In the genomic region with DNA sequence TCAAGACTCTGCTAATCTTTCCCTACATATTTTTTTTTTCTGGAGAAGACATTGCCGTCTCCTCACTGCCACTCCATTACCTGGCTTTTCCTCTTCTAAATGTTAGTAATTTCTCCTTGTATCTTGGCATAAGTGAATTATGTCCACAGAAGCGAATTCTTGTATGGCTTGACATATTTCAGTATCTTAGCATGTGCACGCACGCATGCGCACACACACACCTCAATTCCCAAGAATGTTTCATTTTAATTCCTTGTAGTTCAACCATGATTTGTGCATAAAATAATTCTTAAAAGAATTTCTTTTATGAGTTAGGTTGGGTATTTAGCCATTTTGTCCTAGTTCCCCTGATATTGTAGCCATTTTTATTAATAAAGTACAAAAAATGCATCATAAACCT, we compare ENCODE assay signal across 6 cellular contexts.
"Had no signal": no experiment of that assay in that cellular context is flagged by ENCODE, and none has a peak within 500 bp of the region (broad histone marks: within the 10 kb centered on the region; RNA-seq: fewer than 3 reads in every experiment).

No MANE protein-coding gene starts in this region.

- H3K27ac ChIP-seq: HL-60 had no signal

- ATAC-seq: HepG2 had no signal

- FAIRE-seq: HepG2, HTR-8/SVneo had no signal

- DNase-seq: IMR-90, KBM-7, KG1 had no signal
